In the genomic region with DNA sequence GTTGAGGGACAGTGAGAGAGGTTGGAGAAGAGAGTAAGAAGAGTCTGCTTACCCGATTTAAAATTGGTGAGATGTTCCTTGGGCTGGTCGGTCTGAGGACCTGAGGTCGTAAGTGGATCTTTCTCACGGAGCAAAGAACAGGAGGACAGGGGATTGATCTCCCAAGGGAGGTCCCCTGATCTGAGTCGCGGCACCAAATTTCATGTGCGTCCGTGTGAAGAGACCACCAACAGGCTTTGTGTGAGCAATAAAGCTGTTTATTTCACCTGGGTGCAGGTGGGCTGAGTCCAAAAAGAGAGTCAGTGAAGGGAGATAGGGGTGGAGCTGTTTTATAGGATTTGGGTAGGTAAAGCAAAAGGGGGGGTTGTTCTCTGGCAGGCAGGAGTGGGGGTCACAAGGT, we compare ENCODE assay signal across 4 cellular contexts. TPM values are rescaled to one million over a fixed set of nuclear protein-coding genes. Genes with fewer than 3 reads are reported as not detected.
"Had no signal": no experiment of that assay in that cellular context is flagged by ENCODE, and none has a peak within 500 bp of the region (broad histone marks: within the 10 kb centered on the region; RNA-seq: fewer than 3 reads in every experiment).

No MANE protein-coding gene starts in this region.

RNA-seq across cellular contexts. Expression of gene TRDN, which starts 49.3 kb away (rescaled TPM):
- total RNA-seq: PC-3, Peyer's patch, SJSA1 had no signal
- polyA plus RNA-seq: SK-N-SH had no signal
